In the genomic region with DNA sequence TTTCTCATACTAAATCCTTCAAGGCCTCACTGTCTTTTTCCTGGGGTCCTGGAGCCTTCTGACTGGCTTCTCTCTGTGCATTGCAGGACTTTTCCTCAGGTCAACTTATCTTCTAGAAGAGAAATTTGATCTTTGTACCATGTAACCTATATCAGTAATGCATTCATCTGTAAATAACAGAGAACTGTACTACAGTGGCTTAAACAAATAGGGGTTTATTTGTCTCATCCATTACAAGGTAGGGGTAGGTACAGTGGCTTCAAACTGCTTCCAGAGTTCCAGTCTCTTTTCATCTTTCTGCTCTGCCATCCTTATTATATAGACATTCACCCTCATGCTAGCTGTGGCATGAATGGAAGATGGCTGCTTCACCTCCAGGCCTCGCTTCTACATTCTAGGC, we compare ENCODE assay signal across 1 cellular context.
TF ChIP-seq lines count a peak whose summit lies in the region.

No MANE protein-coding gene starts in this region.

TF ChIP-seq in HepG2, 621 proteins besides CTCF, POLR2A, EP300 and RAD21 (continued from another document and continues in another):
- TF ChIP-seq, protein P1, sequence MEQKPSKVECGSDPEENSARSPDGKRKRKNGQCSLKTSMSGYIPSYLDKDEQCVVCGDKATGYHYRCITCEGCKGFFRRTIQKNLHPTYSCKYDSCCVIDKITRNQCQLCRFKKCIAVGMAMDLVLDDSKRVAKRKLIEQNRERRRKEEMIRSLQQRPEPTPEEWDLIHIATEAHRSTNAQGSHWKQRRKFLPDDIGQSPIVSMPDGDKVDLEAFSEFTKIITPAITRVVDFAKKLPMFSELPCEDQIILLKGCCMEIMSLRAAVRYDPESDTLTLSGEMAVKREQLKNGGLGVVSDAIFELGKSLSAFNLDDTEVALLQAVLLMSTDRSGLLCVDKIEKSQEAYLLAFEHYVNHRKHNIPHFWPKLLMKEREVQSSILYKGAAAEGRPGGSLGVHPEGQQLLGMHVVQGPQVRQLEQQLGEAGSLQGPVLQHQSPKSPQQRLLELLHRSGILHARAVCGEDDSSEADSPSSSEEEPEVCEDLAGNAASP (CRISPR knock-in tag; IDR thresholded peaks at IDR 0.05; ENCODE audit: borderline replicate concordance) = peak; percentile 26; the same call in 1 of the 2 replicates
- TF ChIP-seq FOSL2 (CRISPR knock-in tag; IDR thresholded peaks at IDR 0.05) (no peak), RNF2 (conservative IDR thresholded peaks at IDR 0.05; ENCODE audit: low read depth) (no peak), KDM5B (CRISPR knock-in tag; IDR thresholded peaks at IDR 0.05; ENCODE audit: borderline replicate concordance) (no peak), YEATS2 (CRISPR knock-in tag; IDR thresholded peaks at IDR 0.05; ENCODE audit: borderline replicate concordance) (no peak), ZNF749 (CRISPR knock-in tag; IDR thresholded peaks at IDR 0.05; ENCODE audit: borderline replicate concordance) (no peak), PAX8 (CRISPR knock-in tag; IDR thresholded peaks at IDR 0.05; ENCODE audit: borderline replicate concordance) (no peak), CCAR2 (optimal IDR thresholded peaks at IDR 0.05; ENCODE audit: low read depth, low read length) (no peak), ZKSCAN5 (CRISPR knock-in tag; IDR thresholded peaks at IDR 0.05) (no peak), THYN1 (CRISPR knock-in tag; IDR thresholded peaks at IDR 0.05; ENCODE audit: borderline replicate concordance, low read depth) (no peak), ZNF562 (CRISPR knock-in tag; IDR thresholded peaks at IDR 0.05; ENCODE audit: borderline replicate concordance) (no peak), SMARCE1 (IDR thresholded peaks at IDR 0.05; ENCODE audit: borderline replicate concordance) (no peak), ZSCAN21 (CRISPR knock-in tag; IDR thresholded peaks at IDR 0.05; ENCODE audit: borderline replicate concordance) (no peak), CENPT (CRISPR knock-in tag; IDR thresholded peaks at IDR 0.05; ENCODE audit: low read depth) (no peak), ZFP82 (CRISPR knock-in tag; IDR thresholded peaks at IDR 0.05; ENCODE audit: borderline replicate concordance) (no peak), ZNF326 (CRISPR knock-in tag; IDR thresholded peaks at IDR 0.05; ENCODE audit: borderline replicate concordance) (no peak), ZNF557 (CRISPR knock-in tag; IDR thresholded peaks at IDR 0.05) (no peak), ZNF251 (CRISPR knock-in tag; IDR thresholded peaks at IDR 0.05) (no peak), ZC3H13 (CRISPR knock-in tag; IDR thresholded peaks at IDR 0.05) (no peak), NFIB (CRISPR knock-in tag; IDR thresholded peaks at IDR 0.05; ENCODE audit: borderline replicate concordance) (no peak), ZNF660 (CRISPR knock-in tag; IDR thresholded peaks at IDR 0.05; ENCODE audit: borderline replicate concordance, low read depth) (no peak), SMAD9 (CRISPR knock-in tag; IDR thresholded peaks at IDR 0.05) (no peak), ZBTB3 (CRISPR knock-in tag; IDR thresholded peaks at IDR 0.05; ENCODE audit: borderline replicate concordance, low read depth) (no peak), FOXP1 (IDR thresholded peaks at IDR 0.05) (no peak), FOXP1 (CRISPR knock-in tag; IDR thresholded peaks at IDR 0.05) (peak; percentile 74), ZNF256 (CRISPR knock-in tag; conservative IDR thresholded peaks at IDR 0.05) (no peak), ZNF720 (CRISPR knock-in tag; IDR thresholded peaks at IDR 0.05) (no peak), ZNF841 (CRISPR knock-in tag; IDR thresholded peaks at IDR 0.05; ENCODE audit: borderline replicate concordance) (no peak), MXD4 (CRISPR knock-in tag; IDR thresholded peaks at IDR 0.05) (no peak), ZNF629 (CRISPR knock-in tag; conservative IDR thresholded peaks at IDR 0.05) (no peak), NCOR1 (IDR thresholded peaks at IDR 0.05; ENCODE audit: borderline replicate concordance, low read length) (peak; percentile 48; the same call in 1 of the 2 replicates), CEBPG (CRISPR knock-in tag; IDR thresholded peaks at IDR 0.05) (0 out of 2 replicates have a peak, but pooled peaks have one; percentile 27), TOE1 (CRISPR knock-in tag; IDR thresholded peaks at IDR 0.05) (no peak), ZNF577 (CRISPR knock-in tag; IDR thresholded peaks at IDR 0.05; ENCODE audit: borderline replicate concordance, low read depth) (no peak), MAZ (IDR thresholded peaks at IDR 0.05; ENCODE audit: borderline replicate concordance, low read depth, low read length) (no peak), MAZ (CRISPR knock-in tag; IDR thresholded peaks at IDR 0.05; ENCODE audit: low read depth) (no peak), MAFG (CRISPR knock-in tag; IDR thresholded peaks at IDR 0.05) (no peak), NR2F2 (IDR thresholded peaks at IDR 0.05; ENCODE audit: borderline replicate concordance, low read depth) (peak; percentile 42; the same call in 1 of the 2 replicates), ZNF746 (CRISPR knock-in tag; IDR thresholded peaks at IDR 0.05) (no peak), ZNF747 (CRISPR knock-in tag; IDR thresholded peaks at IDR 0.05; ENCODE audit: borderline replicate concordance) (no peak), ZFP90 (CRISPR knock-in tag; IDR thresholded peaks at IDR 0.05; ENCODE audit: borderline replicate concordance) (no peak), ZNF432 (CRISPR knock-in tag; IDR thresholded peaks at IDR 0.05; ENCODE audit: borderline replicate concordance) (no peak), SP2 (CRISPR knock-in tag; IDR thresholded peaks at IDR 0.05) (no peak), SOX6 (IDR thresholded peaks at IDR 0.05) (no peak), SOX6 (CRISPR knock-in tag; IDR thresholded peaks at IDR 0.05) (peak; percentile 50; the same call in 1 of the 2 replicates)
- TF ChIP-seq, protein P2, sequence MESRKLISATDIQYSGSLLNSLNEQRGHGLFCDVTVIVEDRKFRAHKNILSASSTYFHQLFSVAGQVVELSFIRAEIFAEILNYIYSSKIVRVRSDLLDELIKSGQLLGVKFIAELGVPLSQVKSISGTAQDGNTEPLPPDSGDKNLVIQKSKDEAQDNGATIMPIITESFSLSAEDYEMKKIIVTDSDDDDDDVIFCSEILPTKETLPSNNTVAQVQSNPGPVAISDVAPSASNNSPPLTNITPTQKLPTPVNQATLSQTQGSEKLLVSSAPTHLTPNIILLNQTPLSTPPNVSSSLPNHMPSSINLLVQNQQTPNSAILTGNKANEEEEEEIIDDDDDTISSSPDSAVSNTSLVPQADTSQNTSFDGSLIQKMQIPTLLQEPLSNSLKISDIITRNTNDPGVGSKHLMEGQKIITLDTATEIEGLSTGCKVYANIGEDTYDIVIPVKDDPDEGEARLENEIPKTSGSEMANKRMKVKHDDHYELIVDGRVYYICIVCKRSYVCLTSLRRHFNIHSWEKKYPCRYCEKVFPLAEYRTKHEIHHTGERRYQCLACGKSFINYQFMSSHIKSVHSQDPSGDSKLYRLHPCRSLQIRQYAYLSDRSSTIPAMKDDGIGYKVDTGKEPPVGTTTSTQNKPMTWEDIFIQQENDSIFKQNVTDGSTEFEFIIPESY (CRISPR knock-in tag; IDR thresholded peaks at IDR 0.05) = no peak
- TF ChIP-seq, protein P3, sequence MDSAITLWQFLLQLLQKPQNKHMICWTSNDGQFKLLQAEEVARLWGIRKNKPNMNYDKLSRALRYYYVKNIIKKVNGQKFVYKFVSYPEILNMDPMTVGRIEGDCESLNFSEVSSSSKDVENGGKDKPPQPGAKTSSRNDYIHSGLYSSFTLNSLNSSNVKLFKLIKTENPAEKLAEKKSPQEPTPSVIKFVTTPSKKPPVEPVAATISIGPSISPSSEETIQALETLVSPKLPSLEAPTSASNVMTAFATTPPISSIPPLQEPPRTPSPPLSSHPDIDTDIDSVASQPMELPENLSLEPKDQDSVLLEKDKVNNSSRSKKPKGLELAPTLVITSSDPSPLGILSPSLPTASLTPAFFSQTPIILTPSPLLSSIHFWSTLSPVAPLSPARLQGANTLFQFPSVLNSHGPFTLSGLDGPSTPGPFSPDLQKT (CRISPR knock-in tag; IDR thresholded peaks at IDR 0.05; ENCODE audit: borderline replicate concordance) = no peak
- TF ChIP-seq, protein P4, sequence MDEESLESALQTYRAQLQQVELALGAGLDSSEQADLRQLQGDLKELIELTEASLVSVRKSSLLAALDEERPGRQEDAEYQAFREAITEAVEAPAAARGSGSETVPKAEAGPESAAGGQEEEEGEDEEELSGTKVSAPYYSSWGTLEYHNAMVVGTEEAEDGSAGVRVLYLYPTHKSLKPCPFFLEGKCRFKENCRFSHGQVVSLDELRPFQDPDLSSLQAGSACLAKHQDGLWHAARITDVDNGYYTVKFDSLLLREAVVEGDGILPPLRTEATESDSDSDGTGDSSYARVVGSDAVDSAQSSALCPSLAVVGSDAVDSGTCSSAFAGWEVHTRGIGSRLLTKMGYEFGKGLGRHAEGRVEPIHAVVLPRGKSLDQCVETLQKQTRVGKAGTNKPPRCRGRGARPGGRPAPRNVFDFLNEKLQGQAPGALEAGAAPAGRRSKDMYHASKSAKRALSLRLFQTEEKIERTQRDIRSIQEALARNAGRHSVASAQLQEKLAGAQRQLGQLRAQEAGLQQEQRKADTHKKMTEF (CRISPR knock-in tag; IDR thresholded peaks at IDR 0.05) = no peak
- TF ChIP-seq, protein P5, sequence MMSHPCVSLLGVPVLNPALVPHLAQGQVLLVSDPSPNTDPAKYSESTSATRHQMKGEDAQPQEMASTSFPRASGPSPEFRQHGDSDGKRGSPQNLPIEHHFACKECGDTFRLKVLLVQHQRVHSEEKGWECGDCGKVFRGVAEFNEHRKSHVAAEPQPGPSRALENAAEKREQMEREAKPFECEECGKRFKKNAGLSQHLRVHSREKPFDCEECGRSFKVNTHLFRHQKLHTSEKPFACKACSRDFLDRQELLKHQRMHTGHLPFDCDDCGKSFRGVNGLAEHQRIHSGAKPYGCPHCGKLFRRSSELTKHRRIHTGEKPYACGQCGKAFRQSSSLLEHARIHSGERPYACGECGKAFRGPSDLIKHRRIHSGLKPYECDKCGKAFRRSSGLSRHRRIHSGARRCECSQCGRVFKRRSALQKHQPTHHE (CRISPR knock-in tag; IDR thresholded peaks at IDR 0.05; ENCODE audit: borderline replicate concordance) = no peak
- TF ChIP-seq, protein P6, sequence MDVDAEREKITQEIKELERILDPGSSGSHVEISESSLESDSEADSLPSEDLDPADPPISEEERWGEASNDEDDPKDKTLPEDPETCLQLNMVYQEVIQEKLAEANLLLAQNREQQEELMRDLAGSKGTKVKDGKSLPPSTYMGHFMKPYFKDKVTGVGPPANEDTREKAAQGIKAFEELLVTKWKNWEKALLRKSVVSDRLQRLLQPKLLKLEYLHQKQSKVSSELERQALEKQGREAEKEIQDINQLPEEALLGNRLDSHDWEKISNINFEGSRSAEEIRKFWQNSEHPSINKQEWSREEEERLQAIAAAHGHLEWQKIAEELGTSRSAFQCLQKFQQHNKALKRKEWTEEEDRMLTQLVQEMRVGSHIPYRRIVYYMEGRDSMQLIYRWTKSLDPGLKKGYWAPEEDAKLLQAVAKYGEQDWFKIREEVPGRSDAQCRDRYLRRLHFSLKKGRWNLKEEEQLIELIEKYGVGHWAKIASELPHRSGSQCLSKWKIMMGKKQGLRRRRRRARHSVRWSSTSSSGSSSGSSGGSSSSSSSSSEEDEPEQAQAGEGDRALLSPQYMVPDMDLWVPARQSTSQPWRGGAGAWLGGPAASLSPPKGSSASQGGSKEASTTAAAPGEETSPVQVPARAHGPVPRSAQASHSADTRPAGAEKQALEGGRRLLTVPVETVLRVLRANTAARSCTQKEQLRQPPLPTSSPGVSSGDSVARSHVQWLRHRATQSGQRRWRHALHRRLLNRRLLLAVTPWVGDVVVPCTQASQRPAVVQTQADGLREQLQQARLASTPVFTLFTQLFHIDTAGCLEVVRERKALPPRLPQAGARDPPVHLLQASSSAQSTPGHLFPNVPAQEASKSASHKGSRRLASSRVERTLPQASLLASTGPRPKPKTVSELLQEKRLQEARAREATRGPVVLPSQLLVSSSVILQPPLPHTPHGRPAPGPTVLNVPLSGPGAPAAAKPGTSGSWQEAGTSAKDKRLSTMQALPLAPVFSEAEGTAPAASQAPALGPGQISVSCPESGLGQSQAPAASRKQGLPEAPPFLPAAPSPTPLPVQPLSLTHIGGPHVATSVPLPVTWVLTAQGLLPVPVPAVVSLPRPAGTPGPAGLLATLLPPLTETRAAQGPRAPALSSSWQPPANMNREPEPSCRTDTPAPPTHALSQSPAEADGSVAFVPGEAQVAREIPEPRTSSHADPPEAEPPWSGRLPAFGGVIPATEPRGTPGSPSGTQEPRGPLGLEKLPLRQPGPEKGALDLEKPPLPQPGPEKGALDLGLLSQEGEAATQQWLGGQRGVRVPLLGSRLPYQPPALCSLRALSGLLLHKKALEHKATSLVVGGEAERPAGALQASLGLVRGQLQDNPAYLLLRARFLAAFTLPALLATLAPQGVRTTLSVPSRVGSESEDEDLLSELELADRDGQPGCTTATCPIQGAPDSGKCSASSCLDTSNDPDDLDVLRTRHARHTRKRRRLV (CRISPR knock-in tag; IDR thresholded peaks at IDR 0.05) = no peak
- TF ChIP-seq, protein P7, sequence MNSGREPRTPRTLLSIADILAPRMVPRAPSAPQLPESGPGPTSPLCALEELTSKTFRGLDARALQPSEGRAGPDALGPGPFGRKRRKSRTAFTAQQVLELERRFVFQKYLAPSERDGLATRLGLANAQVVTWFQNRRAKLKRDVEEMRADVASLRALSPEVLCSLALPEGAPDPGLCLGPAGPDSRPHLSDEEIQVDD (CRISPR knock-in tag; IDR thresholded peaks at IDR 0.05; ENCODE audit: borderline replicate concordance) = no peak
- TF ChIP-seq, protein P8, sequence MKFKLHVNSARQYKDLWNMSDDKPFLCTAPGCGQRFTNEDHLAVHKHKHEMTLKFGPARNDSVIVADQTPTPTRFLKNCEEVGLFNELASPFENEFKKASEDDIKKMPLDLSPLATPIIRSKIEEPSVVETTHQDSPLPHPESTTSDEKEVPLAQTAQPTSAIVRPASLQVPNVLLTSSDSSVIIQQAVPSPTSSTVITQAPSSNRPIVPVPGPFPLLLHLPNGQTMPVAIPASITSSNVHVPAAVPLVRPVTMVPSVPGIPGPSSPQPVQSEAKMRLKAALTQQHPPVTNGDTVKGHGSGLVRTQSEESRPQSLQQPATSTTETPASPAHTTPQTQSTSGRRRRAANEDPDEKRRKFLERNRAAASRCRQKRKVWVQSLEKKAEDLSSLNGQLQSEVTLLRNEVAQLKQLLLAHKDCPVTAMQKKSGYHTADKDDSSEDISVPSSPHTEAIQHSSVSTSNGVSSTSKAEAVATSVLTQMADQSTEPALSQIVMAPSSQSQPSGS (CRISPR knock-in tag; IDR thresholded peaks at IDR 0.05) = no peak
- TF ChIP-seq, protein P9, sequence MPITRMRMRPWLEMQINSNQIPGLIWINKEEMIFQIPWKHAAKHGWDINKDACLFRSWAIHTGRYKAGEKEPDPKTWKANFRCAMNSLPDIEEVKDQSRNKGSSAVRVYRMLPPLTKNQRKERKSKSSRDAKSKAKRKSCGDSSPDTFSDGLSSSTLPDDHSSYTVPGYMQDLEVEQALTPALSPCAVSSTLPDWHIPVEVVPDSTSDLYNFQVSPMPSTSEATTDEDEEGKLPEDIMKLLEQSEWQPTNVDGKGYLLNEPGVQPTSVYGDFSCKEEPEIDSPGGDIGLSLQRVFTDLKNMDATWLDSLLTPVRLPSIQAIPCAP (CRISPR knock-in tag; IDR thresholded peaks at IDR 0.05; ENCODE audit: low read depth) = no peak
- TF ChIP-seq, protein P10, sequence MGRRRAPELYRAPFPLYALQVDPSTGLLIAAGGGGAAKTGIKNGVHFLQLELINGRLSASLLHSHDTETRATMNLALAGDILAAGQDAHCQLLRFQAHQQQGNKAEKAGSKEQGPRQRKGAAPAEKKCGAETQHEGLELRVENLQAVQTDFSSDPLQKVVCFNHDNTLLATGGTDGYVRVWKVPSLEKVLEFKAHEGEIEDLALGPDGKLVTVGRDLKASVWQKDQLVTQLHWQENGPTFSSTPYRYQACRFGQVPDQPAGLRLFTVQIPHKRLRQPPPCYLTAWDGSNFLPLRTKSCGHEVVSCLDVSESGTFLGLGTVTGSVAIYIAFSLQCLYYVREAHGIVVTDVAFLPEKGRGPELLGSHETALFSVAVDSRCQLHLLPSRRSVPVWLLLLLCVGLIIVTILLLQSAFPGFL (CRISPR knock-in tag; IDR thresholded peaks at IDR 0.05) = no peak
